Comparison of ENCODE assay signal across 8 cellular contexts in genomic region chr15:85296615-85297402, GRCh38.
DNase-seq lines count a peak whose midpoint lies in the region; ATAC-seq lines count a peak whose summit lies in the region.

No MANE protein-coding gene starts in this region.

- peaks cover 2% of the 10 kb centered on the region for H3K36me3 Mint-ChIP-seq in central memory CD8-positive, alpha-beta T cell (ENCODE audit: insufficient read depth)

- H3K4me1 Mint-ChIP-seq in central memory CD8-positive, alpha-beta T cell, result peaks cover 11% of the 10 kb centered on the region

- H3K27me3 Mint-ChIP-seq in central memory CD8-positive, alpha-beta T cell, result no peaks in the 10 kb centered on the region

- peak; percentile 90 for ATAC-seq in GM18520 (IDR thresholded peaks at IDR 0.05; ENCODE audit: unreplicated experiment)
- ATAC-seq in HG03066 (IDR thresholded peaks at IDR 0.05; ENCODE audit: low read depth, unreplicated experiment), result peak; percentile 89
- peak; percentile 84 for ATAC-seq in central memory CD8-positive, alpha-beta T cell (replicated peaks; ENCODE audit: extremely low read depth, poor library complexity, severe bottlenecking)
- ATAC-seq in left lobe of liver, result peak; percentile 99

- DNase-seq in AG08396 (ENCODE audit: low spot score), result peak; percentile 65
- peak; percentile 78 for DNase-seq in NCI-H2171 treated with DMSO at 0.1 percent for 48 hours (lab: John Stamatoyannopoulos, UW)
- DNase-seq in activated CD4-positive, CD25-positive, alpha-beta regulatory T cell (lab: John Stamatoyannopoulos, UW), result peak; percentile 34 to 53 (median 42)
- DNase-seq in central memory CD8-positive, alpha-beta T cell (ENCODE audit: low spot score in 2 of 2), result peak; percentile 48 to 63
- DNase-seq in left lobe of liver (ENCODE audit: low spot score), result peak; percentile 67
- DNase-seq in stimulated activated CD4-positive, alpha-beta T cell treated with anti-CD3 and anti-CD28 coated beads, Interleukin-2, amount 100 ng/mL, for 48 hours, result peak; percentile 52 to 68

- no peaks in the 10 kb centered on the region for H3K9me3 Mint-ChIP-seq in central memory CD8-positive, alpha-beta T cell

- peak overlapping the region; percentile 27 for H3K4me3 Mint-ChIP-seq in central memory CD8-positive, alpha-beta T cell

- no peak overlapping the region for H3K27ac Mint-ChIP-seq in central memory CD8-positive, alpha-beta T cell (ENCODE audit: low read depth)

Comparison
In these comparisons a context has a peak if more than half of its experiments do, and no peak if none do; other contexts are left out.
1. Peak in every context shown above with its lines: DNase-seq and ATAC-seq.